ENCODE assay signal across 28 cellular contexts in genomic region chr3:74711913-74712512, GRCh38.
"Had no signal": no experiment of that assay in that cellular context is flagged by ENCODE, and none has a peak within 500 bp of the region (broad histone marks: within the 10 kb centered on the region; RNA-seq: fewer than 3 reads in every experiment).

No MANE protein-coding gene starts in this region.

- H3K27me3 Mint-ChIP-seq: activated CD4-positive, alpha-beta memory T cell treated with anti-CD3 and anti-CD28 coated beads, Interleukin-2, amount 10 ng/mL, durations not matched to agents 7 days and 5 days; activated CD4-positive, alpha-beta T cell treated with anti-CD3 and anti-CD28 coated beads for 36 hours; activated CD4-positive, alpha-beta T cell treated with anti-CD3 and anti-CD28 coated beads, Interleukin-2, amount 10 ng/mL, durations not matched to agents 24 days and 14 days; activated naive CD4-positive, alpha-beta T cell treated with anti-CD3 and anti-CD28 coated beads, Interleukin-2, amount 10 ng/mL, durations not matched to agents 7 days and 5 days; activated naive CD8-positive, alpha-beta T cell treated with anti-CD3 and anti-CD28 coated beads, Interleukin-2, amount 10 ng/mL, durations not matched to agents 7 days and 5 days; activated T-cell treated with anti-CD3 and anti-CD28 coated beads, Interleukin-2, amount 50 U/mL, for 24 hours; central memory CD8-positive, alpha-beta T cell; dendritic cell treated with granulocyte-macrophage colony-stimulating factor and Interleukin-4, amounts not matched to agents 40 ng/mL and 50 ng/mL, for 4 days had no signal

- H3K4me3 Mint-ChIP-seq: activated CD4-positive, alpha-beta memory T cell treated with anti-CD3 and anti-CD28 coated beads, Interleukin-2, amount 10 ng/mL, durations not matched to agents 7 days and 5 days; activated CD4-positive, alpha-beta T cell treated with anti-CD3 and anti-CD28 coated beads for 36 hours; activated CD4-positive, alpha-beta T cell treated with anti-CD3 and anti-CD28 coated beads, Interleukin-2, amount 10 ng/mL, durations not matched to agents 24 days and 14 days; activated naive CD4-positive, alpha-beta T cell treated with anti-CD3 and anti-CD28 coated beads, Interleukin-2, amount 10 ng/mL, durations not matched to agents 7 days and 5 days; activated naive CD8-positive, alpha-beta T cell treated with anti-CD3 and anti-CD28 coated beads, Interleukin-2, amount 10 ng/mL, durations not matched to agents 7 days and 5 days; activated T-cell treated with anti-CD3 and anti-CD28 coated beads, Interleukin-2, amount 50 U/mL, for 24 hours; activated T-cell treated with anti-CD3 and anti-CD28 coated beads, Interleukin-2, amount 50 U/mL, for 72 hours; central memory CD8-positive, alpha-beta T cell; dendritic cell treated with granulocyte-macrophage colony-stimulating factor and Interleukin-4, amounts not matched to agents 40 ng/mL and 50 ng/mL, for 4 days; endodermal cell had no signal

- H3K4me1 Mint-ChIP-seq: activated CD4-positive, alpha-beta memory T cell treated with anti-CD3 and anti-CD28 coated beads, Interleukin-2, amount 10 ng/mL, durations not matched to agents 7 days and 5 days; activated CD4-positive, alpha-beta T cell treated with anti-CD3 and anti-CD28 coated beads for 36 hours; activated CD4-positive, alpha-beta T cell treated with anti-CD3 and anti-CD28 coated beads, Interleukin-2, amount 10 ng/mL, durations not matched to agents 24 days and 14 days; activated naive CD4-positive, alpha-beta T cell treated with anti-CD3 and anti-CD28 coated beads, Interleukin-2, amount 10 ng/mL, durations not matched to agents 7 days and 5 days; activated naive CD8-positive, alpha-beta T cell treated with anti-CD3 and anti-CD28 coated beads, Interleukin-2, amount 10 ng/mL, durations not matched to agents 7 days and 5 days; central memory CD8-positive, alpha-beta T cell had no signal

- H3K36me3 Mint-ChIP-seq: activated naive CD4-positive, alpha-beta T cell treated with anti-CD3 and anti-CD28 coated beads, Interleukin-2, amount 10 ng/mL, durations not matched to agents 7 days and 5 days; activated naive CD8-positive, alpha-beta T cell treated with anti-CD3 and anti-CD28 coated beads, Interleukin-2, amount 10 ng/mL, durations not matched to agents 7 days and 5 days had no signal

- ATAC-seq: activated CD4-positive, alpha-beta T cell treated with anti-CD3 and anti-CD28 coated beads for 36 hours; activated naive CD4-positive, alpha-beta T cell treated with anti-CD3 and anti-CD28 coated beads, Interleukin-2, amount 50 U/mL, for 72 hours; activated T-cell treated with anti-CD3 and anti-CD28 coated beads, Interleukin-2, amount 50 U/mL, for 72 hours; esophagus mucosa had no signal

- H3K36me3 ChIP-seq: brain microvascular endothelial cell had no signal

- H3K27ac ChIP-seq: brain microvascular endothelial cell, coronary artery, dorsolateral prefrontal cortex had no signal

- H3K27me3 ChIP-seq: brain microvascular endothelial cell, dorsolateral prefrontal cortex had no signal

- FAIRE-seq: astrocyte, bronchial epithelial cell, frontal cortex had no signal

- DNase-seq: activated CD4-positive, alpha-beta memory T cell treated with anti-CD3 and anti-CD28 coated beads, Interleukin-2, amount 10 ng/mL, durations not matched to agents 7 days and 5 days; activated CD4-positive, alpha-beta T cell treated with anti-CD3 and anti-CD28 coated beads for 36 hours; activated CD4-positive, alpha-beta T cell treated with anti-CD3 and anti-CD28 coated beads, Interleukin-2, amount 10 ng/mL, durations not matched to agents 24 days and 14 days; activated CD4-positive, CD25-positive, alpha-beta regulatory T cell; activated CD4-positive, CD25-positive, alpha-beta regulatory T cell treated with anti-CD3 and anti-CD28 coated beads, Interleukin-2, amount 50 U/mL, for 72 hours; activated CD8-positive, alpha-beta memory T cell treated with anti-CD3 and anti-CD28 coated beads, Interleukin-2, amount 50 U/mL, for 48 hours; activated effector memory CD4-positive, alpha-beta T cell treated with Interleukin-2 at 50 U/mL for 16 hours; activated naive CD4-positive, alpha-beta T cell; activated naive CD4-positive, alpha-beta T cell treated with anti-CD3 and anti-CD28 coated beads, Interleukin-2, amount 10 ng/mL, durations not matched to agents 7 days and 5 days; activated naive CD8-positive, alpha-beta T cell treated with anti-CD3 and anti-CD28 coated beads, Interleukin-2, amount 10 ng/mL, durations not matched to agents 7 days and 5 days; activated T-cell treated with anti-CD3 and anti-CD28 coated beads for 4 hours; activated T-cell treated with anti-CD3 and anti-CD28 coated beads, Interleukin-2, amount 50 U/mL, for 24 hours; activated T-cell treated with anti-CD3 and anti-CD28 coated beads, Interleukin-2, amount 50 U/mL, for 72 hours; brain microvascular endothelial cell; dorsolateral prefrontal cortex; effector memory CD4-positive, alpha-beta T cell; endodermal cell; foreskin fibroblast; head of caudate nucleus; T-helper 2 cell had no signal

- H3K4me3 ChIP-seq: coronary artery, dorsolateral prefrontal cortex had no signal

- H3K27ac Mint-ChIP-seq: activated CD4-positive, alpha-beta memory T cell treated with anti-CD3 and anti-CD28 coated beads, Interleukin-2, amount 10 ng/mL, durations not matched to agents 7 days and 5 days; activated CD4-positive, alpha-beta T cell treated with anti-CD3 and anti-CD28 coated beads for 36 hours; activated CD4-positive, alpha-beta T cell treated with anti-CD3 and anti-CD28 coated beads, Interleukin-2, amount 10 ng/mL, durations not matched to agents 24 days and 14 days; activated naive CD4-positive, alpha-beta T cell treated with anti-CD3 and anti-CD28 coated beads, Interleukin-2, amount 50 U/mL, for 72 hours; activated naive CD8-positive, alpha-beta T cell treated with anti-CD3 and anti-CD28 coated beads, Interleukin-2, amount 10 ng/mL, durations not matched to agents 7 days and 5 days; activated T-cell treated with anti-CD3 and anti-CD28 coated beads, Interleukin-2, amount 50 U/mL, for 24 hours; activated T-cell treated with anti-CD3 and anti-CD28 coated beads, Interleukin-2, amount 50 U/mL, for 72 hours; dendritic cell treated with granulocyte-macrophage colony-stimulating factor and Interleukin-4, amounts not matched to agents 40 ng/mL and 50 ng/mL, for 4 days; endodermal cell had no signal
